In the genomic region with DNA sequence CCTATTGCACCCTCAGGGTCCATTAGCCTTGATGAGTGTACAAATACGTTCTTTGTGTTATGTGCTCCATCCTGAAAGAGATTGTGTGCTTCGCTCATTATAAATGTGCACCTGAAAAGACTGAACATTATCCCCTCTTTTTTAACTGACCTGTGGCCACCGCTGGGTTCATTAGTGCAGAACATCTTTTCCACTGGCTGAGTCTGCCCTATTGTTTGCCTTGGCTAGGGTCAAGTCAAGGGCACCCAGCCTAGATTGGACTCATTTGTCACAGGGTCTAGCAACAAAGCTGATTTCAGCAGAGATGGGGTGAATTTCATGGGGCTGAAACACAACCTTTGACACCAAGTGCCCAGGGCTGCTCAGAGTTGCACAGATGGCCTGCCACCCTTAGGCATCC, we compare ENCODE assay signal across 19 cellular contexts.
DNase-seq lines count a peak whose midpoint lies in the region; ATAC-seq and TF ChIP-seq lines count a peak whose summit lies in the region.
"Had no signal": no experiment of that assay in that cellular context is flagged by ENCODE, and none has a peak within 500 bp of the region (broad histone marks: within the 10 kb centered on the region; RNA-seq: fewer than 3 reads in every experiment).

No MANE protein-coding gene starts in this region.

- H3K4me1 Mint-ChIP-seq in type B pancreatic cell (ENCODE audit: unreplicated experiment): peaks cover 23% of the 10 kb centered on the region
- no peaks in the 10 kb centered on the region for H3K4me1 Mint-ChIP-seq in CD14-positive monocyte

- DNase-seq in NCI-H345 (lab: John Stamatoyannopoulos, UW) (peak; percentile 29), NCI-H345 treated with DMSO at 0.1 percent for 48 hours (lab: John Stamatoyannopoulos, UW; ENCODE audit: unreplicated experiment) (no peak), NCI-H748 (lab: John Stamatoyannopoulos, UW; ENCODE audit: unreplicated experiment) (peak; percentile 98), iPS-NIHi11 (ENCODE audit: low spot score) (peak; percentile 14), type B pancreatic cell (ENCODE audit: extremely low spot score, unreplicated experiment) (peak; percentile 68), CD14-positive monocyte (ENCODE audit: low spot score) (no peak), body of pancreas (no peak)
- no peak for DNase-seq in stimulated activated CD4-positive, alpha-beta T cell treated with anti-CD3 and anti-CD28 coated beads, Interleukin-15, amount 100 ng/mL, for 24 hours
- DNase-seq: DMS 273 treated with DMSO at 0.1 percent for 48 hours, NCI-H1105 treated with DMSO at 0.1 percent for 48 hours, NCI-H2107, NCI-H510A, SK-N-SH had no signal

- no peaks in the 10 kb centered on the region for H3K27me3 ChIP-seq in body of pancreas
- H3K27me3 ChIP-seq: BLaER1 treated with 17β-estradiol and CSF1 and Interleukin-3, amounts not matched to agents 10 nM and 100 nM had no signal

- H3K9me3 Mint-ChIP-seq in type B pancreatic cell (no peaks in the 10 kb centered on the region), CD14-positive monocyte (peaks cover 0 to 4% (median 0%) of the 10 kb centered on the region in 7 donors)

- H3K4me3 ChIP-seq in body of pancreas: no peak overlapping the region
- H3K4me3 ChIP-seq: BLaER1 treated with 17β-estradiol and CSF1 and Interleukin-3, amounts not matched to agents 10 nM and 100 nM; K562 had no signal

- WGBS in body of pancreas, 2 donors: 40 to 47% methylated on average over 3 of the region's 3 CpGs

- H3K27ac Mint-ChIP-seq in type B pancreatic cell (peak overlapping the region; percentile 45), CD14-positive monocyte (no peak overlapping the region)

- no peak overlapping the region for H3K27ac ChIP-seq in body of pancreas
- H3K27ac ChIP-seq: 22Rv1; BLaER1 treated with 17β-estradiol and CSF1 and Interleukin-3, amounts not matched to agents 10 nM and 100 nM had no signal

- intact Hi-C loops in CD14-positive monocyte (cut with micrococcal nuclease) (no loop called here), body of pancreas (cut with DNase I) (no loop called here)

- H3K4me3 Mint-ChIP-seq in type B pancreatic cell: peak overlapping the region; percentile 30
- H3K4me3 Mint-ChIP-seq in CD14-positive monocyte: no peak overlapping the region

- H3K27me3 Mint-ChIP-seq in type B pancreatic cell: peaks cover 3% of the 10 kb centered on the region
- H3K27me3 Mint-ChIP-seq in CD14-positive monocyte (ENCODE audit: low read depth in 3 of 3): no peaks in the 10 kb centered on the region

- no peak for TF ChIP-seq CTCF in type B pancreatic cell (conservative IDR thresholded peaks at IDR 0.05)
- no peak for TF ChIP-seq CTCF in CD14-positive monocyte (IDR thresholded peaks at IDR 0.05)
- no peak for TF ChIP-seq CTCF in body of pancreas (IDR thresholded peaks at IDR 0.05)

- no peaks in the 10 kb centered on the region for H3K4me1 ChIP-seq in body of pancreas
- H3K4me1 ChIP-seq: BLaER1 treated with 17β-estradiol and CSF1 and Interleukin-3, amounts not matched to agents 10 nM and 100 nM had no signal

- no peak for TF ChIP-seq POLR2A in body of pancreas (IDR thresholded peaks at IDR 0.05)

- ATAC-seq in body of pancreas: no peak
- ATAC-seq: HCT116, K562, Panc1, Right ventricle myocardium inferior had no signal

- H3K36me3 ChIP-seq in body of pancreas (replicated peaks in 1 of 2; ENCODE audit: insufficient read depth in 1 of 2, low read depth in 2 of 2): no peaks in the 10 kb centered on the region
- H3K36me3 ChIP-seq: BLaER1 treated with 17β-estradiol and CSF1 and Interleukin-3, amounts not matched to agents 10 nM and 100 nM had no signal

- H3K9me3 ChIP-seq in body of pancreas: no peaks in the 10 kb centered on the region
- H3K9me3 ChIP-seq: BLaER1 treated with 17β-estradiol and CSF1 and Interleukin-3, amounts not matched to agents 10 nM and 100 nM; SK-N-SH had no signal

- no peaks in the 10 kb centered on the region for H3K36me3 Mint-ChIP-seq in type B pancreatic cell
- no peaks in the 10 kb centered on the region for H3K36me3 Mint-ChIP-seq in CD14-positive monocyte

Comparison
In these comparisons a context has a peak if more than half of its experiments do, and no peak if none do; other contexts are left out.
1. DNase-seq: peak in NCI-H345 (single experiment), NCI-H748 (single experiment), iPS-NIHi11 (single experiment) and type B pancreatic cell (single experiment); none in NCI-H345 treated with DMSO at 0.1 percent for 48 hours (single experiment), stimulated activated CD4-positive, alpha-beta T cell treated with anti-CD3 and anti-CD28 coated beads, Interleukin-15, amount 100 ng/mL, for 24 hours (single experiment), CD14-positive monocyte (single experiment) and body of pancreas (0 of 4).